ENCODE assay signal across 12 cellular contexts in the genomic region with DNA sequence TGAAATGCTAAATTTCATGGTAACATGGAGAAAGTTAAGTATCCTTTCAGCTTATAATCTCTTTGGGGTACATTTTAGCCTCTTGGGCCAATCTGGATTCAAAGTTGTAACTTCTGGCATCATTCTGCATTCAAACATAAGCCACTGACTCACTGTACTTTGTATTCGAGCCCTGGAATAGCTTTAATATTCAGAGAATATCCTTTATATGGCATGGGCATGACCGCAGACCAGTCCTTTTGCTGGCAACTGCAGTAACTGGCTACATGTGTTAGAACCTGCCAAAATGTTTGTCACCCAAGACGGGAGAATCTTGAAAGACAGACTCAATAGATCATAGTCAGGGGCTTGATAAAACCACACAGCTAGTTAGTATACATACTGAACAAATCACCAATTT. TPM values are rescaled to one million over a fixed set of nuclear protein-coding genes. Genes with fewer than 3 reads are reported as not detected.
DNase-seq lines count a peak whose midpoint lies in the region; ATAC-seq and TF ChIP-seq lines count a peak whose summit lies in the region.
"Had no signal": no experiment of that assay in that cellular context is flagged by ENCODE, and none has a peak within 500 bp of the region (broad histone marks: within the 10 kb centered on the region; RNA-seq: fewer than 3 reads in every experiment).

No MANE protein-coding gene starts in this region.

- H3K27me3 ChIP-seq in MG63 (no peaks in the 10 kb centered on the region), colonic mucosa (no peaks in the 10 kb centered on the region), mononuclear cell (ENCODE audit: insufficient read depth, low read length) (peaks cover 7% of the 10 kb centered on the region), thoracic aorta (replicated peaks; ENCODE audit: insufficient read depth) (no peaks in the 10 kb centered on the region)

- H3K9me3 ChIP-seq in MG63 (no peaks in the 10 kb centered on the region), colonic mucosa (no peaks in the 10 kb centered on the region), mononuclear cell (ENCODE audit: low read depth, low read length) (no peaks in the 10 kb centered on the region), thoracic aorta (no peaks in the 10 kb centered on the region)

- no peaks in the 10 kb centered on the region for H3K36me3 ChIP-seq in MG63
- no peaks in the 10 kb centered on the region for H3K36me3 ChIP-seq in colonic mucosa
- no peaks in the 10 kb centered on the region for H3K36me3 ChIP-seq in thoracic aorta

- H3K4me3 ChIP-seq in MG63 (no peak overlapping the region), colonic mucosa (peak overlapping the region; percentile 36), mononuclear cell (ENCODE audit: low read length) (peak overlapping the region; percentile 45), thoracic aorta (peak overlapping the region; percentile 84)

- H3K4me1 Mint-ChIP-seq in T-helper 2 cell treated with Interferon-gamma antibody and Interleukin-4, amounts not matched to agents 5 μg/mL and 100 μg/mL, for 36 hours (ENCODE audit: low read depth), result no peaks in the 10 kb centered on the region
- H3K4me1 Mint-ChIP-seq: natural killer cell had no signal

- H3K27me3 Mint-ChIP-seq in T-helper 2 cell treated with Interferon-gamma antibody and Interleukin-4, amounts not matched to agents 5 μg/mL and 100 μg/mL, for 36 hours (ENCODE audit: low read depth), result peaks cover 40% of the 10 kb centered on the region

- H3K4me3 Mint-ChIP-seq in T-helper 2 cell treated with Interferon-gamma antibody and Interleukin-4, amounts not matched to agents 5 μg/mL and 100 μg/mL, for 36 hours, result no peak overlapping the region
- H3K4me3 Mint-ChIP-seq: natural killer cell had no signal

- H3K27ac ChIP-seq in colonic mucosa (peak overlapping the region; percentile 62), thoracic aorta (peak overlapping the region; percentile 93 to 98)

- peak overlapping the region in 1 of 2 donors; percentile 22 for H3K9ac ChIP-seq in colonic mucosa (ENCODE audit: low read depth in 2 of 2, low read length in 2 of 2)

- no peaks in the 10 kb centered on the region for H3K9me3 Mint-ChIP-seq in T-helper 2 cell treated with Interferon-gamma antibody and Interleukin-4, amounts not matched to agents 5 μg/mL and 100 μg/mL, for 36 hours
- H3K9me3 Mint-ChIP-seq: natural killer cell had no signal

- DNase-seq in MG63 (peak; percentile 73), colonic mucosa (no peak), thoracic aorta (ENCODE audit: low spot score) (no peak), NCI-H2081 treated with DMSO at 0.1 percent for 48 hours (lab: John Stamatoyannopoulos, UW) (no peak)
- no peak for DNase-seq in T-helper 2 cell treated with Interferon-gamma antibody and Interleukin-4, amounts not matched to agents 5 μg/mL and 100 μg/mL, for 36 hours (ENCODE audit: low spot score)
- DNase-seq: DMS153, natural killer cell, NCI-H524 treated with DMSO at 0.1 percent for 48 hours had no signal

- TF ChIP-seq CTCF in colonic mucosa (IDR thresholded peaks at IDR 0.05) (no peak), thoracic aorta (IDR thresholded peaks at IDR 0.05) (no peak)

- no peak overlapping the region for H3K27ac Mint-ChIP-seq in T-helper 2 cell treated with Interferon-gamma antibody and Interleukin-4, amounts not matched to agents 5 μg/mL and 100 μg/mL, for 36 hours
- H3K27ac Mint-ChIP-seq: natural killer cell had no signal

- H3K4me1 ChIP-seq in colonic mucosa (peaks cover 4% of the 10 kb centered on the region), mononuclear cell (ENCODE audit: insufficient read depth, low read length) (peaks cover 51% of the 10 kb centered on the region), thoracic aorta (ENCODE audit: control insufficient read depth in 1 of 2, low read depth in 2 of 2) (peaks cover 15 to 55% of the 10 kb centered on the region in 2 donors)

- ATAC-seq in thoracic aorta (ENCODE audit: insufficient number of reproducible peaks, low FRiP score, low read depth) (no peak), GM19455 (IDR thresholded peaks at IDR 0.05; ENCODE audit: unreplicated experiment) (no peak), GM18873 (IDR thresholded peaks at IDR 0.05; ENCODE audit: low FRiP score, unreplicated experiment) (no peak)
- ATAC-seq: natural killer cell, SK-N-SH treated with all-trans-retinoic acid at 6 μM for 48 hours had no signal

- H3K36me3 Mint-ChIP-seq in T-helper 2 cell treated with Interferon-gamma antibody and Interleukin-4, amounts not matched to agents 5 μg/mL and 100 μg/mL, for 36 hours (ENCODE audit: low read depth), result no peaks in the 10 kb centered on the region
- H3K36me3 Mint-ChIP-seq: natural killer cell had no signal

- intact Hi-C loops in colonic mucosa (cut with DNase I), result no loop called here

RNA-seq across cellular contexts. Expression of a gene that starts 3.3 kb away (rescaled TPM):
- total RNA-seq in MG63 (2014; rRNA removed; shearing (Covaris generic); ENCODE audit: low replicate concordance), result 2.0 and 4.1 TPM in 2 replicates
- total RNA-seq in colonic mucosa, result 10 to 100 TPM; 13.6 to 18.0 TPM
- 19.4 TPM for total RNA-seq in mononuclear cell
- total RNA-seq in thoracic aorta, result 100 to 1,000 TPM; 147 to 169 TPM

RNA-seq across cellular contexts. Expression of a gene that starts 40.8 kb away (rescaled TPM):
- total RNA-seq in MG63 (2014; rRNA removed; shearing (Covaris generic); ENCODE audit: low replicate concordance), result 1.7 and 3.9 TPM in 2 replicates
- total RNA-seq in colonic mucosa (10 to 100 TPM; 18.3 to 28.6 TPM), mononuclear cell (2.2 TPM), thoracic aorta (10 to 100 TPM; 22.6 to 24.2 TPM)
